Comparison of ENCODE assay signal across 1 cellular context in the genomic region with DNA sequence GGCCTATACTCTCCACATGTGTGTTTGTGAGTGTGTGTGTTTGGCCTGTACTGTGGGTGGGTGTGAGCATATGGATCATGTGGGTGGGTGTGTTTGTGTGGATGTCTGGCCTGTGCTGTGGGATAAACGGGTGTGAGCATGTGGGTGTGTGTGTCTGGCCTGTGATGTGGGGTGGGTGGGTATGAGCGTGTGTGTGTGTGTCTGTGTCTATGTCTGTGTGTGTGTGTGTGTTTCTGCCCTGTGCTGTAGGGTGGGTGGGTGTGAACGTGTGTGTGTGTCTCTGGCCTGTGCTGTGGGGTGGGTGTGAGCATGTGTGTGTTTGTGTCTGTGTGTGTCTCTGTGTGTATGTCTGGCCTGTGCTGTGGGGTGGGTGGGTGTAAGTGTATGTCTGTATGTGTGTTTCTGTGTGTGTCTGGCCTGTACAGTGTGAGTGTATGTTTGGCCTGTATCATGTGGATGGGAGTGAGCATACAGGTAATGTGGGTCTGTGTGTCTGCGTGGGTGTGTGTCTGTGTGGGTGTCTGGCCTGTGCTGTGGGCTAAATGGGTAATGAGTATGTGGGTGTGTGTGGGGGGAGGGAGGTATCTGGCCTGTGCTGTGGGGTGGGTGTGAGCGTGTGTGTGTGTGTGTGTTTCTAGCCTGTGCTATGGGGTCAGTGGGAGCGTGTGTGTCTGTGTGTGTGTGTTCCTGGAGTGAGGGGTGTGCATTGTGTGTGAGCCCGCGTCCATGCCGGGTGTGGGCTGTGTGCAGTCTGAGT.
TF ChIP-seq lines count a peak whose summit lies in the region.

No MANE protein-coding gene starts in this region.

TF ChIP-seq in HEK293, 187 proteins besides CTCF, POLR2A, EP300 and RAD21 (continued from another document):
- TF ChIP-seq, protein P1, sequence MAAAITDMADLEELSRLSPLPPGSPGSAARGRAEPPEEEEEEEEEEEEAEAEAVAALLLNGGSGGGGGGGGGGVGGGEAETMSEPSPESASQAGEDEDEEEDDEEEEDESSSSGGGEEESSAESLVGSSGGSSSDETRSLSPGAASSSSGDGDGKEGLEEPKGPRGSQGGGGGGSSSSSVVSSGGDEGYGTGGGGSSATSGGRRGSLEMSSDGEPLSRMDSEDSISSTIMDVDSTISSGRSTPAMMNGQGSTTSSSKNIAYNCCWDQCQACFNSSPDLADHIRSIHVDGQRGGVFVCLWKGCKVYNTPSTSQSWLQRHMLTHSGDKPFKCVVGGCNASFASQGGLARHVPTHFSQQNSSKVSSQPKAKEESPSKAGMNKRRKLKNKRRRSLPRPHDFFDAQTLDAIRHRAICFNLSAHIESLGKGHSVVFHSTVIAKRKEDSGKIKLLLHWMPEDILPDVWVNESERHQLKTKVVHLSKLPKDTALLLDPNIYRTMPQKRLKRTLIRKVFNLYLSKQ (tag by site-specific recombination; IDR thresholded peaks at IDR 0.05; ENCODE audit: borderline replicate concordance): no peak
- TF ChIP-seq, protein P2, sequence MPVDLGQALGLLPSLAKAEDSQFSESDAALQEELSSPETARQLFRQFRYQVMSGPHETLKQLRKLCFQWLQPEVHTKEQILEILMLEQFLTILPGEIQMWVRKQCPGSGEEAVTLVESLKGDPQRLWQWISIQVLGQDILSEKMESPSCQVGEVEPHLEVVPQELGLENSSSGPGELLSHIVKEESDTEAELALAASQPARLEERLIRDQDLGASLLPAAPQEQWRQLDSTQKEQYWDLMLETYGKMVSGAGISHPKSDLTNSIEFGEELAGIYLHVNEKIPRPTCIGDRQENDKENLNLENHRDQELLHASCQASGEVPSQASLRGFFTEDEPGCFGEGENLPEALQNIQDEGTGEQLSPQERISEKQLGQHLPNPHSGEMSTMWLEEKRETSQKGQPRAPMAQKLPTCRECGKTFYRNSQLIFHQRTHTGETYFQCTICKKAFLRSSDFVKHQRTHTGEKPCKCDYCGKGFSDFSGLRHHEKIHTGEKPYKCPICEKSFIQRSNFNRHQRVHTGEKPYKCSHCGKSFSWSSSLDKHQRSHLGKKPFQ (tag by site-specific recombination; IDR thresholded peaks at IDR 0.05): peak; percentile 63; the same call in 1 of the 2 replicates
- TF ChIP-seq, protein P3, sequence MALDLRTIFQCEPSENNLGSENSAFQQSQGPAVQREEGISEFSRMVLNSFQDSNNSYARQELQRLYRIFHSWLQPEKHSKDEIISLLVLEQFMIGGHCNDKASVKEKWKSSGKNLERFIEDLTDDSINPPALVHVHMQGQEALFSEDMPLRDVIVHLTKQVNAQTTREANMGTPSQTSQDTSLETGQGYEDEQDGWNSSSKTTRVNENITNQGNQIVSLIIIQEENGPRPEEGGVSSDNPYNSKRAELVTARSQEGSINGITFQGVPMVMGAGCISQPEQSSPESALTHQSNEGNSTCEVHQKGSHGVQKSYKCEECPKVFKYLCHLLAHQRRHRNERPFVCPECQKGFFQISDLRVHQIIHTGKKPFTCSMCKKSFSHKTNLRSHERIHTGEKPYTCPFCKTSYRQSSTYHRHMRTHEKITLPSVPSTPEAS (tag by site-specific recombination; IDR thresholded peaks at IDR 0.05): peak; percentile 60
- no peak for TF ChIP-seq ZNF221 (tag by site-specific recombination; IDR thresholded peaks at IDR 0.05; ENCODE audit: borderline replicate concordance)
